Comparison of ENCODE assay signal across 14 cellular contexts in genomic region chr11:118448294-118448693, GRCh38. TPM values are rescaled to one million over a fixed set of nuclear protein-coding genes. Genes with fewer than 3 reads are reported as not detected.
DNase-seq lines count a peak whose midpoint lies in the region; ATAC-seq lines count a peak whose summit lies in the region.
"Had no signal": no experiment of that assay in that cellular context is flagged by ENCODE, and none has a peak within 500 bp of the region (broad histone marks: within the 10 kb centered on the region; RNA-seq: fewer than 3 reads in every experiment).

No MANE protein-coding gene starts in this region.

- no peaks in the 10 kb centered on the region for H3K27me3 Mint-ChIP-seq in CD8-positive, alpha-beta memory T cell
- H3K27me3 Mint-ChIP-seq in activated T-helper 2 cell treated with anti-CD3 and anti-CD28 coated beads, Interferon-gamma antibody, Interleukin-2, Interleukin-4, amounts not matched to agents 10 μg/mL and 5 μg/mL and 100 μg/mL, durations not matched to agents 14 hours and 24 hours and 36 hours (ENCODE audit: low read depth): no peaks in the 10 kb centered on the region

- no peaks in the 10 kb centered on the region for H3K9me3 ChIP-seq in CD8-positive, alpha-beta memory T cell (ENCODE audit: low read length)
- H3K9me3 ChIP-seq: ascending aorta, sigmoid colon, SJSA1, tibial artery had no signal

- ATAC-seq in HG03060 (IDR thresholded peaks at IDR 0.05; ENCODE audit: low read depth, unreplicated experiment): peak; percentile 50

- H3K27ac ChIP-seq in CD8-positive, alpha-beta memory T cell (ENCODE audit: low read depth, low read length): no peak overlapping the region
- H3K27ac ChIP-seq: ascending aorta, sigmoid colon, SJSA1, tibial artery had no signal

- DNase-seq in CD8-positive, alpha-beta memory T cell: no peak
- DNase-seq in GM19238 (ENCODE audit: insufficient read length, low spot score) (peak; percentile 43), HPDE6-E6E7 (ENCODE audit: extremely low spot score) (no peak), germinal center (ENCODE audit: low spot score) (no peak), iPS-NIHi7 (ENCODE audit: extremely low spot score) (no peak)
- no peak for DNase-seq in activated T-helper 2 cell treated with anti-CD3 and anti-CD28 coated beads, Interferon-gamma antibody, Interleukin-2, Interleukin-4, amounts not matched to agents 10 μg/mL and 5 μg/mL and 100 μg/mL, durations not matched to agents 14 hours and 24 hours and 36 hours (ENCODE audit: low spot score)
- DNase-seq in stimulated activated CD4-positive, alpha-beta T cell treated with anti-CD3 and anti-CD28 coated beads, Interleukin-4, amount 100 ng/mL, for 24 hours: no peak
- DNase-seq: KG1, kidney, sigmoid colon, tibial artery had no signal

- CTCF ChIA-PET in CD8-positive, alpha-beta memory T cell (lab: Charles Lee): no interaction called here

- no peak overlapping the region for H3K4me3 ChIP-seq in CD8-positive, alpha-beta memory T cell (ENCODE audit: low read length)
- H3K4me3 ChIP-seq: ascending aorta, sigmoid colon, SJSA1, tibial artery had no signal

- POLR2A ChIA-PET in CD8-positive, alpha-beta memory T cell (lab: Charles Lee): interaction anchor here (1.4 kb wide), 1 partner anchor 12 kb away, joined by 4 read pairs; the partner anchor contains the start of gene KMT2A

- peaks cover 7% of the 10 kb centered on the region for H3K36me3 ChIP-seq in CD8-positive, alpha-beta memory T cell (ENCODE audit: insufficient read depth, low read length)
- H3K36me3 ChIP-seq: ascending aorta, sigmoid colon, SJSA1, tibial artery had no signal

- H3K4me1 ChIP-seq in CD8-positive, alpha-beta memory T cell (ENCODE audit: insufficient read depth, low read length): peaks cover 54% of the 10 kb centered on the region
- H3K4me1 ChIP-seq: SJSA1 had no signal

- H3K4me1 Mint-ChIP-seq in CD8-positive, alpha-beta memory T cell: peaks cover 68 to 83% (median 82%) of the 10 kb centered on the region in 3 donors
- peaks cover 56% of the 10 kb centered on the region for H3K4me1 Mint-ChIP-seq in activated T-helper 2 cell treated with anti-CD3 and anti-CD28 coated beads, Interferon-gamma antibody, Interleukin-2, Interleukin-4, amounts not matched to agents 10 μg/mL and 5 μg/mL and 100 μg/mL, durations not matched to agents 14 hours and 24 hours and 36 hours (ENCODE audit: low read depth)

- intact Hi-C loops in activated T-helper 2 cell treated with anti-CD3 and anti-CD28 coated beads, Interferon-gamma antibody, Interleukin-2, Interleukin-4, amounts not matched to agents 10 μg/mL and 5 μg/mL and 100 μg/mL, durations not matched to agents 14 hours and 24 hours and 36 hours (cut with micrococcal nuclease): loop anchor here (1.0 to 2.0 kb wide), 2 partner anchors 10 to 33 kb away; no protein-coding TSS in a partner anchor

- H3K27me3 ChIP-seq in CD8-positive, alpha-beta memory T cell (ENCODE audit: insufficient read depth, low read length, poor library complexity, severe bottlenecking): no peaks in the 10 kb centered on the region
- H3K27me3 ChIP-seq: ascending aorta, sigmoid colon, SJSA1, tibial artery had no signal

- peak overlapping the region in 2 of 7 donors; percentile 13 to 34 for H3K4me3 Mint-ChIP-seq in CD8-positive, alpha-beta memory T cell
- no peak overlapping the region for H3K4me3 Mint-ChIP-seq in activated T-helper 2 cell treated with anti-CD3 and anti-CD28 coated beads, Interferon-gamma antibody, Interleukin-2, Interleukin-4, amounts not matched to agents 10 μg/mL and 5 μg/mL and 100 μg/mL, durations not matched to agents 14 hours and 24 hours and 36 hours (ENCODE audit: low read depth)

- peaks cover 0 to 61% (median 20%) of the 10 kb centered on the region in 3 donors for H3K36me3 Mint-ChIP-seq in CD8-positive, alpha-beta memory T cell
- peaks cover 59% of the 10 kb centered on the region for H3K36me3 Mint-ChIP-seq in activated T-helper 2 cell treated with anti-CD3 and anti-CD28 coated beads, Interferon-gamma antibody, Interleukin-2, Interleukin-4, amounts not matched to agents 10 μg/mL and 5 μg/mL and 100 μg/mL, durations not matched to agents 14 hours and 24 hours and 36 hours (ENCODE audit: low read depth)

- no peaks in the 10 kb centered on the region for H3K9me3 Mint-ChIP-seq in CD8-positive, alpha-beta memory T cell
- H3K9me3 Mint-ChIP-seq in activated T-helper 2 cell treated with anti-CD3 and anti-CD28 coated beads, Interferon-gamma antibody, Interleukin-2, Interleukin-4, amounts not matched to agents 10 μg/mL and 5 μg/mL and 100 μg/mL, durations not matched to agents 14 hours and 24 hours and 36 hours: no peaks in the 10 kb centered on the region

- peak overlapping the region in 6 of 8 donors; percentile 14 to 57 (median 47) for H3K27ac Mint-ChIP-seq in CD8-positive, alpha-beta memory T cell
- peak overlapping the region; percentile 9 for H3K27ac Mint-ChIP-seq in activated T-helper 2 cell treated with anti-CD3 and anti-CD28 coated beads, Interferon-gamma antibody, Interleukin-2, Interleukin-4, amounts not matched to agents 10 μg/mL and 5 μg/mL and 100 μg/mL, durations not matched to agents 14 hours and 24 hours and 36 hours

RNA-seq across cellular contexts. Expression of gene KMT2A, which starts 12.0 kb away (rescaled TPM):
- 10 to 100 TPM; 80.0 to 80.6 TPM for total RNA-seq in CD8-positive, alpha-beta memory T cell
- polyA plus RNA-seq in CD8-positive, alpha-beta memory T cell: 40.5 TPM
- 61.6 and 64.2 TPM in 2 replicates for total RNA-seq in activated T-helper 2 cell treated with anti-CD3 and anti-CD28 coated beads, Interferon-gamma antibody, Interleukin-2, Interleukin-4, amounts not matched to agents 10 μg/mL and 5 μg/mL and 100 μg/mL, durations not matched to agents 14 hours and 24 hours and 36 hours

RNA-seq across cellular contexts. Expression of gene ATP5MG, which starts 46.9 kb away (rescaled TPM):
- 100 to 1,000 TPM; 277 to 280 TPM for total RNA-seq in CD8-positive, alpha-beta memory T cell
- polyA plus RNA-seq in CD8-positive, alpha-beta memory T cell: 632 TPM
- 237 and 266 TPM in 2 replicates for total RNA-seq in activated T-helper 2 cell treated with anti-CD3 and anti-CD28 coated beads, Interferon-gamma antibody, Interleukin-2, Interleukin-4, amounts not matched to agents 10 μg/mL and 5 μg/mL and 100 μg/mL, durations not matched to agents 14 hours and 24 hours and 36 hours
